In the genomic region with DNA sequence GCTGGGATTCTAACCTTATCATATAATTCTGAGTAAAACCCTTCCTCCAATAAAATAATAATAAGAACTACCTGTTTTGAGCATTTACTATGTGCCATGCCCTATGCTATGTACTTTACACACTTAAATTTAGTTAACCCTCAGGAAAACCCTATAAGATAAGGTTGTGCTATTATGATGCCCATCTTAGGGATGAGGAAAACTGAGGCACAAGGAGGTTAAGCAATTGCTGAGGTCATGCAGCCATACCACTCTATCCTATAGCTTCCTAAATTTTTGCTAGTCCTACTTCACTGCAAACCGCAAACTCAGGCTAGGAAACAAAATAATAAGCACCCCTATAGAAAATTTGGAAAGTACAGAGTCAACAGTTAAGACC, we compare ENCODE assay signal across 1 cellular context.
A peak's percentile ranks its signal among the peaks of the same experiment; 100 is the strongest.
TF ChIP-seq lines count a peak whose summit lies in the region.

No MANE protein-coding gene starts in this region.

TF ChIP-seq in K562, 482 proteins besides CTCF, POLR2A, EP300 and RAD21:
- TF ChIP-seq RBM25 (IDR thresholded peaks at IDR 0.05; ENCODE audit: low read depth, low read length, severe bottlenecking), result peak; percentile 75
- no peak for TF ChIP-seq PHF20 (IDR thresholded peaks at IDR 0.05; ENCODE audit: partially characterized antibody)
- 0 out of 2 replicates have a peak, but pooled peaks have one; percentile 23 for TF ChIP-seq BCOR (IDR thresholded peaks at IDR 0.05)
- peak; percentile 73 for TF ChIP-seq ESRRA (IDR thresholded peaks at IDR 0.05; ENCODE audit: borderline replicate concordance, low read depth)
- TF ChIP-seq, protein P1, sequence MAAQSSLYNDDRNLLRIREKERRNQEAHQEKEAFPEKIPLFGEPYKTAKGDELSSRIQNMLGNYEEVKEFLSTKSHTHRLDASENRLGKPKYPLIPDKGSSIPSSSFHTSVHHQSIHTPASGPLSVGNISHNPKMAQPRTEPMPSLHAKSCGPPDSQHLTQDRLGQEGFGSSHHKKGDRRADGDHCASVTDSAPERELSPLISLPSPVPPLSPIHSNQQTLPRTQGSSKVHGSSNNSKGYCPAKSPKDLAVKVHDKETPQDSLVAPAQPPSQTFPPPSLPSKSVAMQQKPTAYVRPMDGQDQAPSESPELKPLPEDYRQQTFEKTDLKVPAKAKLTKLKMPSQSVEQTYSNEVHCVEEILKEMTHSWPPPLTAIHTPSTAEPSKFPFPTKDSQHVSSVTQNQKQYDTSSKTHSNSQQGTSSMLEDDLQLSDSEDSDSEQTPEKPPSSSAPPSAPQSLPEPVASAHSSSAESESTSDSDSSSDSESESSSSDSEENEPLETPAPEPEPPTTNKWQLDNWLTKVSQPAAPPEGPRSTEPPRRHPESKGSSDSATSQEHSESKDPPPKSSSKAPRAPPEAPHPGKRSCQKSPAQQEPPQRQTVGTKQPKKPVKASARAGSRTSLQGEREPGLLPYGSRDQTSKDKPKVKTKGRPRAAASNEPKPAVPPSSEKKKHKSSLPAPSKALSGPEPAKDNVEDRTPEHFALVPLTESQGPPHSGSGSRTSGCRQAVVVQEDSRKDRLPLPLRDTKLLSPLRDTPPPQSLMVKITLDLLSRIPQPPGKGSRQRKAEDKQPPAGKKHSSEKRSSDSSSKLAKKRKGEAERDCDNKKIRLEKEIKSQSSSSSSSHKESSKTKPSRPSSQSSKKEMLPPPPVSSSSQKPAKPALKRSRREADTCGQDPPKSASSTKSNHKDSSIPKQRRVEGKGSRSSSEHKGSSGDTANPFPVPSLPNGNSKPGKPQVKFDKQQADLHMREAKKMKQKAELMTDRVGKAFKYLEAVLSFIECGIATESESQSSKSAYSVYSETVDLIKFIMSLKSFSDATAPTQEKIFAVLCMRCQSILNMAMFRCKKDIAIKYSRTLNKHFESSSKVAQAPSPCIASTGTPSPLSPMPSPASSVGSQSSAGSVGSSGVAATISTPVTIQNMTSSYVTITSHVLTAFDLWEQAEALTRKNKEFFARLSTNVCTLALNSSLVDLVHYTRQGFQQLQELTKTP (IDR thresholded peaks at IDR 0.05; ENCODE audit: low read depth in 1 of 2, partially characterized antibody in 2 of 2), result no peak
